In the genomic region with DNA sequence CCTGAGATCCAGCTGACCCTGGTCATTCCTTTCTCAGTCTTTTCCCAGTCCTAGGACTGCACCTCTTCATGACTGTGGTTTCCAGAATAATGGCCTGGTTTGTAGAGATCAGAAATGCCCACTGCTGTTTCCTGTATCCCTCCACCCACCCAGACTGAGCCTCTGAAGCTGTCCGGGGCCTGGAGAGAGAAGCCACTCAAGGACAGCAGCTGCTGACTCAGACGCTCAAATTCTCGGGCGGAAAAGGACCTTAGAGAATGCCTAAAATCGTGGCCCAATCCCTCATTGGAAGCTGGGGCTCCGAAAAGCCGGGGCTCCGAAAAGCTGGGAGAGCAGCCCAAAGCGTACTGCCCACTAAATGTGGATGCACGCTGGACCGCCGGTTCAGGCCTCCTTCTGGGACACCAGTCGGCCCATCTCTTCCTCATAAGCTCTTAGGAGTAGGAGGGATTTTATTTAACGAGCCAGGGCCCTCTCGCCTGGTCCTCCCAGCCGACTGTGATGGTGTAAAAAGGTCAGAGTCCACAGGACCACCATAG, we compare ENCODE assay signal across 8 cellular contexts. TPM values are rescaled to one million over a fixed set of nuclear protein-coding genes. Genes with fewer than 3 reads are reported as not detected.
DNase-seq lines count a peak whose midpoint lies in the region; ATAC-seq and TF ChIP-seq lines count a peak whose summit lies in the region.
"Had no signal": no experiment of that assay in that cellular context is flagged by ENCODE, and none has a peak within 500 bp of the region (broad histone marks: within the 10 kb centered on the region; RNA-seq: fewer than 3 reads in every experiment).

No MANE protein-coding gene starts in this region.

- no peaks in the 10 kb centered on the region for H3K9me3 Mint-ChIP-seq in CD4-positive, alpha-beta memory T cell
- no peaks in the 10 kb centered on the region for H3K9me3 Mint-ChIP-seq in osteocyte (ENCODE audit: unreplicated experiment)

- peak overlapping the region in 1 of 2 donors; percentile 55 for H3K4me3 ChIP-seq in CD4-positive, alpha-beta memory T cell (ENCODE audit: low read length in 2 of 2)

- H3K27me3 Mint-ChIP-seq in CD4-positive, alpha-beta memory T cell: peaks cover 0 to 2% of the 10 kb centered on the region in 2 donors
- H3K27me3 Mint-ChIP-seq in osteocyte (ENCODE audit: unreplicated experiment): no peaks in the 10 kb centered on the region

- no peaks in the 10 kb centered on the region for H3K36me3 Mint-ChIP-seq in CD4-positive, alpha-beta memory T cell
- H3K36me3 Mint-ChIP-seq in osteocyte (ENCODE audit: unreplicated experiment): no peaks in the 10 kb centered on the region

- no peak for ATAC-seq in HG02885 (IDR thresholded peaks at IDR 0.05; ENCODE audit: poor library complexity, unreplicated experiment)

- H3K9me3 ChIP-seq in CD4-positive, alpha-beta memory T cell (ENCODE audit: control insufficient read depth in 1 of 2, low read length in 2 of 2): no peaks in the 10 kb centered on the region
- H3K9me3 ChIP-seq: neutrophil had no signal

- H3K27me3 ChIP-seq in CD4-positive, alpha-beta memory T cell (ENCODE audit: insufficient read depth, low read length): no peaks in the 10 kb centered on the region
- H3K27me3 ChIP-seq: neutrophil had no signal

- CTCF ChIA-PET in CD4-positive, alpha-beta memory T cell (lab: Charles Lee; ENCODE audit: partially characterized antibody): interaction anchor here (0.6 to 21.4 kb wide), 43 partner anchors 7 to 367 kb away, joined by 3 to 1669 read pairs (median 4); a partner anchor contains a TSS

- peak overlapping the region in 7 of 8 donors; percentile 28 to 91 (median 87) for H3K4me3 Mint-ChIP-seq in CD4-positive, alpha-beta memory T cell
- no peak overlapping the region for H3K4me3 Mint-ChIP-seq in osteocyte (ENCODE audit: unreplicated experiment)

- peaks cover 15 to 37% (median 25%) of the 10 kb centered on the region in 4 donors for H3K4me1 Mint-ChIP-seq in CD4-positive, alpha-beta memory T cell
- H3K4me1 Mint-ChIP-seq in osteocyte (ENCODE audit: unreplicated experiment): peaks cover 38% of the 10 kb centered on the region

- DNase-seq in CD4-positive, alpha-beta memory T cell: no peak
- DNase-seq in EL (peak; percentile 22), osteocyte (ENCODE audit: extremely low spot score, unreplicated experiment) (no peak), 8988T (no peak), NCI-H2081 (lab: John Stamatoyannopoulos, UW) (no peak)

- POLR2A ChIA-PET in CD4-positive, alpha-beta memory T cell (lab: Charles Lee; ENCODE audit: partially characterized antibody): interaction anchor here (0.7 to 9.8 kb wide), 13 partner anchors 14 to 503 kb away, joined by 3 to 438 read pairs (median 6); a partner anchor contains a TSS

- intact Hi-C loops in CD4-positive, alpha-beta memory T cell (cut with micrococcal nuclease): loop anchor here (1.0 kb wide), 6 partner anchors 34 to 269 kb away; a partner anchor contains a TSS

- no peaks in the 10 kb centered on the region for H3K36me3 ChIP-seq in CD4-positive, alpha-beta memory T cell (ENCODE audit: insufficient read depth, low read length)
- H3K36me3 ChIP-seq: neutrophil had no signal

- H3K27ac Mint-ChIP-seq in CD4-positive, alpha-beta memory T cell: peak overlapping the region in 3 of 7 donors; percentile 87 to 96 (median 92)
- peak overlapping the region; percentile 85 for H3K27ac Mint-ChIP-seq in osteocyte (ENCODE audit: unreplicated experiment)

- TF ChIP-seq CTCF in osteocyte (IDR thresholded peaks at IDR 0.05): no peak

- no peak overlapping the region for H3K27ac ChIP-seq in CD4-positive, alpha-beta memory T cell (ENCODE audit: low read depth, low read length)
- peak overlapping the region; percentile 56 for H3K27ac ChIP-seq in angular gyrus (ENCODE audit: low read depth, low read length)
- H3K27ac ChIP-seq: neutrophil had no signal

- H3K4me1 ChIP-seq in CD4-positive, alpha-beta memory T cell (ENCODE audit: insufficient read depth, low read length): peaks cover 25% of the 10 kb centered on the region

RNA-seq across cellular contexts. Expression of a gene that starts 7.8 kb away (rescaled TPM):
- total RNA-seq in CD4-positive, alpha-beta memory T cell: under 1 TPM in 1 of 2 experiments, not detected in 1; 0.53 TPM
- under 1 TPM; 0.35 to 0.84 TPM for polyA plus RNA-seq in CD4-positive, alpha-beta memory T cell
- total RNA-seq in osteocyte: not detected in 2 replicates

RNA-seq across cellular contexts. Expression of a gene that starts 16.5 kb away (rescaled TPM):
- 1 to 10 TPM; 7.7 to 8.1 TPM for total RNA-seq in CD4-positive, alpha-beta memory T cell
- polyA plus RNA-seq in CD4-positive, alpha-beta memory T cell: 10 to 100 TPM in 1 of 2 donors, 1 to 10 TPM in 1; 9.8 to 11.6 TPM
- 7.6 and 8.5 TPM in 2 replicates for total RNA-seq in osteocyte

RNA-seq across cellular contexts. Expression of a gene that starts 22.4 kb away (rescaled TPM):
- 10 to 100 TPM; 28.1 to 29.3 TPM for total RNA-seq in CD4-positive, alpha-beta memory T cell
- 10 to 100 TPM in 1 of 2 donors, 1 to 10 TPM in 1; 6.4 to 19.8 TPM for polyA plus RNA-seq in CD4-positive, alpha-beta memory T cell
- 5.2 and 5.4 TPM in 2 replicates for total RNA-seq in osteocyte

RNA-seq across cellular contexts. Expression of a gene that starts 38.0 kb away (rescaled TPM):
- 10 to 100 TPM; 40.7 to 41.6 TPM for total RNA-seq in CD4-positive, alpha-beta memory T cell
- polyA plus RNA-seq in CD4-positive, alpha-beta memory T cell: 10 to 100 TPM; 13.6 to 17.1 TPM
- 10.2 and 10.6 TPM in 2 replicates for total RNA-seq in osteocyte

RNA-seq across cellular contexts. Expression of a gene that starts 48.2 kb away (rescaled TPM):
- 1 to 10 TPM; 7.4 to 9.0 TPM for total RNA-seq in CD4-positive, alpha-beta memory T cell
- 1 to 10 TPM; 1.9 to 6.9 TPM for polyA plus RNA-seq in CD4-positive, alpha-beta memory T cell
- 6.4 and 6.8 TPM in 2 replicates for total RNA-seq in osteocyte
